In genomic region chr7:149806726-149807125, GRCh38 we compare ENCODE assay signal across 12 cellular contexts. TPM values are rescaled to one million over a fixed set of nuclear protein-coding genes. Genes with fewer than 3 reads are reported as not detected.
A peak's percentile ranks its signal among the peaks of the same experiment; 100 is the strongest.
DNase-seq lines count a peak whose midpoint lies in the region; ATAC-seq and TF ChIP-seq lines count a peak whose summit lies in the region.
"Had no signal": no experiment of that assay in that cellular context is flagged by ENCODE, and none has a peak within 500 bp of the region (broad histone marks: within the 10 kb centered on the region; RNA-seq: fewer than 3 reads in every experiment).

No MANE protein-coding gene starts in this region.

- H2AK5ac ChIP-seq in mesenchymal stem cell (ENCODE audit: low read length, severe bottlenecking), result no peak overlapping the region

- H2BK120ac ChIP-seq in mesenchymal stem cell (ENCODE audit: low read depth, low read length), result no peak overlapping the region

- H4K20me1 ChIP-seq in BLaER1 treated with 17β-estradiol and CSF1 and Interleukin-3, amounts not matched to agents 10 nM and 100 nM, result peaks cover 0 to 14% (median 0%) of the 10 kb centered on the region in 11 experiments; a peak in 1 of 22 replicates

- H3K9me3 ChIP-seq in BLaER1 treated with 17β-estradiol and CSF1 and Interleukin-3, amounts not matched to agents 10 nM and 100 nM (replicated peaks in 1 of 11), result no peaks in the 10 kb centered on the region
- no peaks in the 10 kb centered on the region for H3K9me3 ChIP-seq in mesenchymal stem cell (ENCODE audit: control insufficient read depth, low read length)
- H3K9me3 ChIP-seq: Caco-2 had no signal

- H3K23ac ChIP-seq in mesenchymal stem cell (ENCODE audit: low read length in 2 of 2), result no peak overlapping the region

- WGBS in mesenchymal stem cell, result 65% methylated on average over 16 of the region's 16 CpGs

- no peak overlapping the region for H4K91ac ChIP-seq in mesenchymal stem cell (ENCODE audit: low read length)

- no peak overlapping the region for H3K27ac ChIP-seq in BLaER1 treated with 17β-estradiol and CSF1 and Interleukin-3, amounts not matched to agents 10 nM and 100 nM
- H3K27ac ChIP-seq in mesenchymal stem cell (ENCODE audit: low read length, poor library complexity, severe bottlenecking), result no peak overlapping the region
- H3K27ac ChIP-seq: C4-2B had no signal

- no peak overlapping the region for H3K14ac ChIP-seq in mesenchymal stem cell (ENCODE audit: low read length in 2 of 2)

- no peak overlapping the region for H2AFZ ChIP-seq in mesenchymal stem cell (ENCODE audit: low read depth, low read length)

- no peak overlapping the region for H4K8ac ChIP-seq in mesenchymal stem cell (ENCODE audit: low read length)

- no peak for DNase-seq in mesenchymal stem cell
- no peak for DNase-seq in sciatic nerve (ENCODE audit: low spot score)
- DNase-seq in Kasumi-1 (lab: John Stamatoyannopoulos, UW), result no peak
- no peak for DNase-seq in left cardiac atrium
- DNase-seq: DMS79 treated with DMSO at 0.1 percent for 48 hours, GF-D8 had no signal

- H3K4me2 ChIP-seq in BLaER1 treated with 17β-estradiol and CSF1 and Interleukin-3, amounts not matched to agents 10 nM and 100 nM, result peak overlapping the region in 8 of 11 experiments; percentile 15 to 67 (median 51); a peak in 14 of 22 replicates
- H3K4me2 ChIP-seq in mesenchymal stem cell (ENCODE audit: low read length, poor library complexity, severe bottlenecking), result no peak overlapping the region

- H2BK5ac ChIP-seq in mesenchymal stem cell (ENCODE audit: low read depth, low read length, poor library complexity, severe bottlenecking), result no peak overlapping the region

- intact Hi-C loops in sciatic nerve (cut with DNase I) (no loop called here), left cardiac atrium (cut with DNase I) (no loop called here)

- no peak overlapping the region for H3K4me3 ChIP-seq in BLaER1 treated with 17β-estradiol and CSF1 and Interleukin-3, amounts not matched to agents 10 nM and 100 nM
- no peak overlapping the region for H3K4me3 ChIP-seq in mesenchymal stem cell (ENCODE audit: insufficient read depth in 1 of 2, low read depth in 1 of 2, low read length in 2 of 2)

- peaks cover 0 to 23% (median 15%) of the 10 kb centered on the region in 10 experiments; a peak in 15 of 20 replicates for H3K4me1 ChIP-seq in BLaER1 treated with 17β-estradiol and CSF1 and Interleukin-3, amounts not matched to agents 10 nM and 100 nM
- peaks cover 3% of the 10 kb centered on the region for H3K4me1 ChIP-seq in mesenchymal stem cell (ENCODE audit: control insufficient read depth, insufficient read depth, low read depth, low read length)
- H3K4me1 ChIP-seq: Caco-2 had no signal

- no peak overlapping the region for H3K4ac ChIP-seq in mesenchymal stem cell (ENCODE audit: low read depth in 1 of 2, low read length in 2 of 2)

- peak overlapping the region; percentile 26 for H2BK15ac ChIP-seq in mesenchymal stem cell (ENCODE audit: low read depth, poor library complexity, severe bottlenecking)

- H3K79me1 ChIP-seq in mesenchymal stem cell (replicated peaks; ENCODE audit: low read length, poor library complexity, severe bottlenecking), result no peaks in the 10 kb centered on the region

- H2BK12ac ChIP-seq in mesenchymal stem cell (ENCODE audit: low read length in 2 of 2), result no peak overlapping the region

- H3K18ac ChIP-seq in mesenchymal stem cell (ENCODE audit: low read depth in 1 of 2, low read length in 2 of 2), result no peak overlapping the region

- peak overlapping the region in 3 of 11 experiments; percentile 14 to 37 (median 27); a peak in 4 of 22 replicates for H3K9ac ChIP-seq in BLaER1 treated with 17β-estradiol and CSF1 and Interleukin-3, amounts not matched to agents 10 nM and 100 nM
- no peak overlapping the region for H3K9ac ChIP-seq in mesenchymal stem cell (ENCODE audit: low read length)

- H3K27me3 ChIP-seq in BLaER1 treated with 17β-estradiol and CSF1 and Interleukin-3, amounts not matched to agents 10 nM and 100 nM, result no peaks in the 10 kb centered on the region
- H3K27me3 ChIP-seq in mesenchymal stem cell (ENCODE audit: control insufficient read depth in 1 of 2, insufficient read depth in 1 of 2, low read length in 2 of 2), result peaks cover 37 to 52% of the 10 kb centered on the region in 2 experiments

- ATAC-seq in sciatic nerve (peak; percentile 6), SK-N-SH treated with all-trans-retinoic acid at 6 μM for 48 hours (no peak; the same call in 2 of the 3 replicates), GM18868 (IDR thresholded peaks at IDR 0.05; ENCODE audit: unreplicated experiment) (no peak), left cardiac atrium (no peak)
- ATAC-seq: CD8-positive, alpha-beta T cell had no signal

- H3K36me3 ChIP-seq in BLaER1 treated with 17β-estradiol and CSF1 and Interleukin-3, amounts not matched to agents 10 nM and 100 nM, result no peaks in the 10 kb centered on the region
- no peaks in the 10 kb centered on the region for H3K36me3 ChIP-seq in mesenchymal stem cell (ENCODE audit: control insufficient read depth in 1 of 2, insufficient read depth in 2 of 2, low read depth in 1 of 2, low read length in 2 of 2)

TF ChIP-seq in SK-N-SH treated with all-trans-retinoic acid at 6 μM for 48 hours, 23 proteins besides CTCF, POLR2A, EP300 and RAD21:
- TF ChIP-seq CSDC2 (CRISPR knock-in tag; IDR thresholded peaks at IDR 0.05), result no peak
- no peak for TF ChIP-seq TCF4 (CRISPR knock-in tag; IDR thresholded peaks at IDR 0.05; ENCODE audit: borderline replicate concordance)
- no peak for TF ChIP-seq GLIS3 (CRISPR knock-in tag; IDR thresholded peaks at IDR 0.05)
- TF ChIP-seq ISL1 (CRISPR knock-in tag; IDR thresholded peaks at IDR 0.05), result no peak
- no peak for TF ChIP-seq ZC3H10 (CRISPR knock-in tag; IDR thresholded peaks at IDR 0.05)
- no peak for TF ChIP-seq TSHZ2 (CRISPR knock-in tag; IDR thresholded peaks at IDR 0.05)

RNA-seq across cellular contexts. Expression of gene ZNF862, which starts 31.4 kb away (rescaled TPM):
- 4.8 TPM for polyA plus RNA-seq in mesenchymal stem cell (2013, experiment 1 of 2)
- polyA plus RNA-seq in mesenchymal stem cell (2013, experiment 2 of 2), result 3.6 TPM
- total RNA-seq in sciatic nerve, result 34.1 TPM
- 1 to 10 TPM; 8.7 to 9.7 TPM for total RNA-seq in left cardiac atrium

RNA-seq across cellular contexts. Expression of gene ZNF467, which starts 33.3 kb away (rescaled TPM):
- 14.4 TPM for polyA plus RNA-seq in mesenchymal stem cell (2013, experiment 1 of 2)
- 14.5 TPM for polyA plus RNA-seq in mesenchymal stem cell (2013, experiment 2 of 2)
- total RNA-seq in sciatic nerve (10.1 TPM), left cardiac atrium (10 to 100 TPM in 1 of 2 donors, 1 to 10 TPM in 1; 7.9 to 10.4 TPM)
